Comparison of ENCODE assay signal across 10 cellular contexts in genomic region chr19:40225440-40226305, GRCh38. TPM values are rescaled to one million over a fixed set of nuclear protein-coding genes. Genes with fewer than 3 reads are reported as not detected.
A peak's percentile ranks its signal among the peaks of the same experiment; 100 is the strongest.
DNase-seq lines count a peak whose midpoint lies in the region; ATAC-seq, FAIRE-seq and TF ChIP-seq lines count a peak whose summit lies in the region.
"Had no signal": no experiment of that assay in that cellular context is flagged by ENCODE, and none has a peak within 500 bp of the region (broad histone marks: within the 10 kb centered on the region; RNA-seq: fewer than 3 reads in every experiment).

No MANE protein-coding gene starts in this region.

- no peaks in the 10 kb centered on the region for H3K36me3 Mint-ChIP-seq in CD4-positive, CD25-positive, alpha-beta regulatory T cell
- peaks cover 13% of the 10 kb centered on the region for H3K36me3 Mint-ChIP-seq in natural killer cell treated with Interleukin-12 subunit alpha and Interleukin-12 subunit beta and Interleukin-15 and Interleukin-18, amount 100 ng/mL, for 72 hours

- peaks cover 13 to 20% (median 17%) of the 10 kb centered on the region in 4 donors for H3K4me1 Mint-ChIP-seq in CD4-positive, CD25-positive, alpha-beta regulatory T cell
- peaks cover 16 to 23% of the 10 kb centered on the region in 2 donors for H3K4me1 Mint-ChIP-seq in natural killer cell treated with Interleukin-12 subunit alpha and Interleukin-12 subunit beta and Interleukin-15 and Interleukin-18, amount 100 ng/mL, for 72 hours (ENCODE audit: low read depth in 2 of 2)

- TF ChIP-seq CTCF in HEK293 (tag by site-specific recombination; IDR thresholded peaks at IDR 0.05) (peak; percentile 45; the same call in 1 of the 2 replicates), bronchial epithelial cell (IDR thresholded peaks at IDR 0.05; ENCODE audit: insufficient read depth, low read length, severe bottlenecking) (no peak)

- ATAC-seq in CD4-positive, CD25-positive, alpha-beta regulatory T cell (ENCODE audit: low read depth in 2 of 2): no peak
- no peak for ATAC-seq in natural killer cell treated with Interleukin-12 subunit alpha and Interleukin-12 subunit beta and Interleukin-15 and Interleukin-18, amount 100 ng/mL, for 72 hours
- no peak for ATAC-seq in HG03520 (IDR thresholded peaks at IDR 0.05; ENCODE audit: unreplicated experiment)

- no peak for FAIRE-seq in bronchial epithelial cell (lab: Jason Lieb, UNC)
- FAIRE-seq in H54 (lab: Jason Lieb, UNC): no peak

- H3K4me3 ChIP-seq in CD4-positive, CD25-positive, alpha-beta regulatory T cell (ENCODE audit: low read depth, low read length): no peak overlapping the region
- H3K4me3 ChIP-seq in HEK293 (ENCODE audit: low read depth, low read length) (no peak overlapping the region), bronchial epithelial cell (ENCODE audit: low read depth, low read length) (peak overlapping the region; percentile 13)
- H3K4me3 ChIP-seq: lung had no signal

- peaks cover 13% of the 10 kb centered on the region for H3K27me3 ChIP-seq in CD4-positive, CD25-positive, alpha-beta regulatory T cell (ENCODE audit: control insufficient read depth, insufficient read depth, low read length)
- no peaks in the 10 kb centered on the region for H3K27me3 ChIP-seq in bronchial epithelial cell (ENCODE audit: control insufficient read depth, insufficient read depth, low read length)

- H3K27ac Mint-ChIP-seq in CD4-positive, CD25-positive, alpha-beta regulatory T cell: peak overlapping the region in 1 of 3 donors; percentile 22
- H3K27ac Mint-ChIP-seq in natural killer cell treated with Interleukin-12 subunit alpha and Interleukin-12 subunit beta and Interleukin-15 and Interleukin-18, amount 100 ng/mL, for 72 hours: peak overlapping the region in 1 of 2 donors; percentile 4

- no peak for DNase-seq in CD4-positive, CD25-positive, alpha-beta regulatory T cell
- DNase-seq in bronchial epithelial cell (ENCODE audit: low read depth) (peak; percentile 3), foreskin melanocyte (no peak), H54 (ENCODE audit: insufficient read length, low spot score) (no peak)
- no peak for DNase-seq in natural killer cell treated with Interleukin-12 subunit alpha and Interleukin-12 subunit beta and Interleukin-15 and Interleukin-18, amount 100 ng/mL, for 72 hours (ENCODE audit: low spot score)
- DNase-seq in activated CD4-positive, alpha-beta T cell treated with anti-CD3 and anti-CD28 coated beads, Interleukin-2, amount 50 U/mL, for 1 hour: no peak
- DNase-seq: stimulated activated CD8-positive, alpha-beta memory T cell treated with anti-CD3 and anti-CD28 coated beads, Interleukin-4, amount 100 ng/mL, for 48 hours had no signal

- peaks cover 49% of the 10 kb centered on the region for H3K27me3 Mint-ChIP-seq in CD4-positive, CD25-positive, alpha-beta regulatory T cell
- peaks cover 26 to 32% of the 10 kb centered on the region in 2 donors for H3K27me3 Mint-ChIP-seq in natural killer cell treated with Interleukin-12 subunit alpha and Interleukin-12 subunit beta and Interleukin-15 and Interleukin-18, amount 100 ng/mL, for 72 hours

- peaks cover 16% of the 10 kb centered on the region for H3K4me1 ChIP-seq in CD4-positive, CD25-positive, alpha-beta regulatory T cell (ENCODE audit: control insufficient read depth, insufficient read depth, low read length, poor library complexity, severe bottlenecking)
- peaks cover 4% of the 10 kb centered on the region for H3K4me1 ChIP-seq in HEK293 (ENCODE audit: control insufficient read depth, insufficient read depth, low read length)

- POLR2A ChIA-PET in HEK293 (lab: Yijun Ruan, JAX): no interaction called here

- peaks cover 0 to 2% of the 10 kb centered on the region in 2 experiments for H3K9me3 ChIP-seq in CD4-positive, CD25-positive, alpha-beta regulatory T cell (ENCODE audit: control insufficient read depth in 2 of 2, low read length in 2 of 2)
- peaks cover 3% of the 10 kb centered on the region for H3K9me3 ChIP-seq in HEK293 (ENCODE audit: control insufficient read depth, insufficient read depth, low read depth, low read length)

- H3K4me3 Mint-ChIP-seq in CD4-positive, CD25-positive, alpha-beta regulatory T cell: peak overlapping the region; percentile 1 to 78 (median 32)
- peak overlapping the region; percentile 7 for H3K4me3 Mint-ChIP-seq in natural killer cell treated with Interleukin-12 subunit alpha and Interleukin-12 subunit beta and Interleukin-15 and Interleukin-18, amount 100 ng/mL, for 72 hours

- no peak overlapping the region for H3K27ac ChIP-seq in CD4-positive, CD25-positive, alpha-beta regulatory T cell (ENCODE audit: insufficient read depth, low read length, poor library complexity, severe bottlenecking)
- no peak overlapping the region for H3K27ac ChIP-seq in HEK293 (ENCODE audit: extremely low read depth, low read depth, low read length)

- no peak for TF ChIP-seq POLR2A in H54 (IDR thresholded peaks at IDR 0.05; ENCODE audit: low read depth, low read length)

- CTCF ChIA-PET in HEK293 (lab: Yijun Ruan, JAX): interaction anchor here (0.7 to 1.2 kb wide), 3 partner anchors 55 to 86 kb away, joined by 3 to 7 read pairs (median 3); no protein-coding TSS in a partner anchor

- peaks cover 0 to 9% (median 4%) of the 10 kb centered on the region in 7 donors for H3K9me3 Mint-ChIP-seq in CD4-positive, CD25-positive, alpha-beta regulatory T cell
- H3K9me3 Mint-ChIP-seq in natural killer cell treated with Interleukin-12 subunit alpha and Interleukin-12 subunit beta and Interleukin-15 and Interleukin-18, amount 100 ng/mL, for 72 hours: peaks cover 4% of the 10 kb centered on the region

- H3K36me3 ChIP-seq in CD4-positive, CD25-positive, alpha-beta regulatory T cell (ENCODE audit: control insufficient read depth, insufficient read depth, low read length): no peaks in the 10 kb centered on the region
- H3K36me3 ChIP-seq in HEK293 (ENCODE audit: control insufficient read depth in 2 of 2, insufficient read depth in 1 of 2, low read length in 2 of 2) (peaks cover 0 to 1% of the 10 kb centered on the region in 2 experiments; a peak in 1 of 3 replicates), bronchial epithelial cell (ENCODE audit: control insufficient read depth, insufficient read depth, low read length) (no peaks in the 10 kb centered on the region)

TF ChIP-seq in HEK293, 187 proteins besides CTCF, POLR2A, EP300 and RAD21 (continues in another document):
- TF ChIP-seq SP2 (tag by site-specific recombination; IDR thresholded peaks at IDR 0.05) (no peak), ZBTB48 (tag by site-specific recombination; IDR thresholded peaks at IDR 0.05) (0 out of 2 replicates have a peak, but pooled peaks have one; percentile 7), ZNF701 (tag by site-specific recombination; IDR thresholded peaks at IDR 0.05) (no peak), PRDM1 (tag by site-specific recombination; IDR thresholded peaks at IDR 0.05) (no peak), ZNF394 (tag by site-specific recombination; IDR thresholded peaks at IDR 0.05; ENCODE audit: borderline replicate concordance) (no peak), ZNF211 (tag by site-specific recombination; IDR thresholded peaks at IDR 0.05; ENCODE audit: low read depth) (0 out of 2 replicates have a peak, but pooled peaks have one; percentile 27), ZNF274 (IDR thresholded peaks at IDR 0.05; ENCODE audit: low read length) (no peak), ZNF274 (tag by site-specific recombination; IDR thresholded peaks at IDR 0.05; ENCODE audit: borderline replicate concordance) (no peak), ZNF585B (tag by site-specific recombination; IDR thresholded peaks at IDR 0.05) (no peak), ZNF16 (tag by site-specific recombination; IDR thresholded peaks at IDR 0.05; ENCODE audit: low read depth) (no peak), ZNF2 (tag by site-specific recombination; IDR thresholded peaks at IDR 0.05) (no peak), KLF7 (tag by site-specific recombination; IDR thresholded peaks at IDR 0.05; ENCODE audit: borderline replicate concordance) (no peak), ZNF571 (tag by site-specific recombination; IDR thresholded peaks at IDR 0.05) (no peak)

RNA-seq across cellular contexts. Expression of gene CCNP, which starts 0.8 kb away (rescaled TPM):
- 1.2 TPM for total RNA-seq in CD4-positive, CD25-positive, alpha-beta regulatory T cell
- polyA plus RNA-seq in CD4-positive, CD25-positive, alpha-beta regulatory T cell: under 1 TPM in 1 of 4 donors, not detected in 3; 0.13 TPM
- total RNA-seq in bronchial epithelial cell: not detected in 2 replicates
- total RNA-seq in natural killer cell treated with Interleukin-12 subunit alpha and Interleukin-12 subunit beta and Interleukin-15 and Interleukin-18, amount 100 ng/mL, for 72 hours: under 1 TPM in 1 of 2 donors, not detected in 1; 0.98 TPM

RNA-seq across cellular contexts. Expression of gene TTC9B, which starts 7.5 kb away (rescaled TPM):
- total RNA-seq in CD4-positive, CD25-positive, alpha-beta regulatory T cell: not detected
- not detected for polyA plus RNA-seq in CD4-positive, CD25-positive, alpha-beta regulatory T cell
- total RNA-seq in bronchial epithelial cell: not detected in 2 replicates
- not detected for total RNA-seq in natural killer cell treated with Interleukin-12 subunit alpha and Interleukin-12 subunit beta and Interleukin-15 and Interleukin-18, amount 100 ng/mL, for 72 hours
- total RNA-seq: lung had no signal
- polyA plus RNA-seq: lung had no signal

RNA-seq across cellular contexts. Expression of gene MAP3K10, which starts 34.4 kb away (rescaled TPM):
- 25.8 TPM for total RNA-seq in CD4-positive, CD25-positive, alpha-beta regulatory T cell
- 1 to 10 TPM in 1 of 4 donors, under 1 TPM in 3; 0.14 to 1.4 (median 0.43) TPM for polyA plus RNA-seq in CD4-positive, CD25-positive, alpha-beta regulatory T cell
- total RNA-seq in bronchial epithelial cell: 5.0 and 7.9 TPM in 2 replicates
- total RNA-seq in natural killer cell treated with Interleukin-12 subunit alpha and Interleukin-12 subunit beta and Interleukin-15 and Interleukin-18, amount 100 ng/mL, for 72 hours: 10 to 100 TPM; 13.2 to 28.4 TPM

RNA-seq across cellular contexts. Expression of gene AKT2, which starts 59.5 kb away (rescaled TPM):
- total RNA-seq in CD4-positive, CD25-positive, alpha-beta regulatory T cell: 193 TPM
- 10 to 100 TPM; 16.4 to 26.2 (median 24.8) TPM for polyA plus RNA-seq in CD4-positive, CD25-positive, alpha-beta regulatory T cell
- 54.8 and 57.9 TPM in 2 replicates for total RNA-seq in bronchial epithelial cell
- total RNA-seq in natural killer cell treated with Interleukin-12 subunit alpha and Interleukin-12 subunit beta and Interleukin-15 and Interleukin-18, amount 100 ng/mL, for 72 hours: 100 to 1,000 TPM; 131 to 180 TPM
